ENCODE assay signal across 37 cellular contexts in genomic region chr10:131615150-131615549, GRCh38.
"Had no signal": no experiment of that assay in that cellular context is flagged by ENCODE, and none has a peak within 500 bp of the region (broad histone marks: within the 10 kb centered on the region; RNA-seq: fewer than 3 reads in every experiment).

No MANE protein-coding gene starts in this region.

- H3K9me3 ChIP-seq: adrenal gland, body of pancreas, breast epithelium had no signal

- H3K9me3 Mint-ChIP-seq: activated B cell treated with CpG ODN at 0.5 μM for 24 hours; activated CD4-positive, alpha-beta T cell treated with anti-CD3 and anti-CD28 coated beads, Interleukin-2, amount 10 ng/mL, durations not matched to agents 24 days and 14 days; activated naive CD4-positive, alpha-beta T cell treated with anti-CD3 and anti-CD28 coated beads for 36 hours; activated naive CD8-positive, alpha-beta T cell treated with anti-CD3 and anti-CD28 coated beads for 36 hours; activated T-cell treated with anti-CD3 and anti-CD28 coated beads, Interleukin-2, amount 50 U/mL, for 24 hours; activated T-helper 2 cell treated with anti-CD3 and anti-CD28 coated beads, Interferon-gamma antibody, Interleukin-2, Interleukin-4, amounts not matched to agents 10 μg/mL and 5 μg/mL and 100 μg/mL, durations not matched to agents 14 hours and 24 hours and 36 hours; T-helper 1 cell treated with Interleukin-12 subunit alpha and Interleukin-12 subunit beta and Interleukin-4 antibody, amounts not matched to agents 30 μg/mL and 1 μg/mL, for 36 hours; T-helper 2 cell treated with Interferon-gamma antibody and Interleukin-4, amounts not matched to agents 5 μg/mL and 100 μg/mL, for 36 hours had no signal

- H3K27me3 ChIP-seq: adrenal gland, body of pancreas, brain microvascular endothelial cell, cardiac muscle cell had no signal

- H3K27ac ChIP-seq: adrenal gland, body of pancreas, brain microvascular endothelial cell, breast epithelium, cardiac muscle cell, VCaP had no signal

- H3K27me3 Mint-ChIP-seq: activated CD4-positive, alpha-beta memory T cell treated with anti-CD3 and anti-CD28 coated beads, Interleukin-2, amount 10 ng/mL, durations not matched to agents 7 days and 5 days; activated CD4-positive, alpha-beta T cell treated with anti-CD3 and anti-CD28 coated beads, Interleukin-2, amount 10 ng/mL, durations not matched to agents 24 days and 14 days had no signal

- H3K27ac Mint-ChIP-seq: activated B cell treated with CpG ODN at 0.5 μM for 24 hours; activated CD4-positive, alpha-beta memory T cell treated with anti-CD3 and anti-CD28 coated beads, Interleukin-2, amount 10 ng/mL, durations not matched to agents 7 days and 5 days; activated CD4-positive, alpha-beta T cell treated with anti-CD3 and anti-CD28 coated beads, Interleukin-2, amount 10 ng/mL, durations not matched to agents 24 days and 14 days; activated CD8-positive, alpha-beta memory T cell treated with anti-CD3 and anti-CD28 coated beads, Interleukin-2, amount 10 ng/mL, durations not matched to agents 7 days and 5 days; activated CD8-positive, alpha-beta T cell treated with anti-CD3 and anti-CD28 coated beads, Interleukin-2, amount 10 ng/mL, durations not matched to agents 7 days and 5 days; activated naive CD4-positive, alpha-beta T cell treated with anti-CD3 and anti-CD28 coated beads for 36 hours; activated naive CD4-positive, alpha-beta T cell treated with anti-CD3 and anti-CD28 coated beads, Interleukin-2, amount 50 U/mL, for 72 hours; activated naive CD8-positive, alpha-beta T cell treated with anti-CD3 and anti-CD28 coated beads for 36 hours; activated T-cell treated with anti-CD3 and anti-CD28 coated beads, Interleukin-2, amount 50 U/mL, for 24 hours; activated T-helper 2 cell treated with anti-CD3 and anti-CD28 coated beads, Interferon-gamma antibody, Interleukin-2, Interleukin-4, amounts not matched to agents 10 μg/mL and 5 μg/mL and 100 μg/mL, durations not matched to agents 14 hours and 24 hours and 36 hours; T-helper 1 cell treated with Interleukin-12 subunit alpha and Interleukin-12 subunit beta and Interleukin-4 antibody, amounts not matched to agents 30 μg/mL and 1 μg/mL, for 36 hours; T-helper 2 cell treated with Interferon-gamma antibody and Interleukin-4, amounts not matched to agents 5 μg/mL and 100 μg/mL, for 36 hours had no signal

- DNase-seq: activated B cell treated with CpG ODN at 0.5 μM for 24 hours; activated CD4-positive, alpha-beta memory T cell treated with anti-CD3 and anti-CD28 coated beads, Interleukin-2, amount 10 ng/mL, durations not matched to agents 7 days and 5 days; activated CD4-positive, alpha-beta T cell treated with anti-CD3 and anti-CD28 coated beads for 4 hours; activated CD4-positive, alpha-beta T cell treated with anti-CD3 and anti-CD28 coated beads, Interleukin-2, amount 50 U/mL, for 48 hours; activated CD4-positive, CD25-positive, alpha-beta regulatory T cell treated with anti-CD3 and anti-CD28 coated beads, Interleukin-2, amount 50 U/mL, for 72 hours; activated CD8-positive, alpha-beta memory T cell treated with anti-CD3 and anti-CD28 coated beads, Interleukin-2, amount 10 ng/mL, durations not matched to agents 7 days and 5 days; activated CD8-positive, alpha-beta memory T cell treated with anti-CD3 and anti-CD28 coated beads, Interleukin-2, amount 50 U/mL, for 48 hours; activated CD8-positive, alpha-beta T cell treated with anti-CD3 and anti-CD28 coated beads, Interleukin-2, amount 10 ng/mL, durations not matched to agents 7 days and 5 days; activated effector memory CD4-positive, alpha-beta T cell treated with Interleukin-2 at 50 U/mL for 16 hours; activated gamma-delta T cell; activated naive CD4-positive, alpha-beta T cell treated with anti-CD3 and anti-CD28 coated beads for 36 hours; activated naive CD4-positive, alpha-beta T cell treated with anti-CD3 and anti-CD28 coated beads, Interleukin-2, amount 50 U/mL, for 16 hours; activated naive CD8-positive, alpha-beta T cell treated with anti-CD3 and anti-CD28 coated beads for 36 hours; activated T-cell treated with anti-CD3 and anti-CD28 coated beads, Interleukin-2, amount 50 U/mL, for 24 hours; activated T-cell treated with anti-CD3 and anti-CD28 coated beads, Interleukin-2, amount 50 U/mL, for 48 hours; adrenal gland; amniotic stem cell; aorta; body of pancreas; brain microvascular endothelial cell; caudate nucleus; cerebellar nuclear complex; SW 1271; T-helper 1 cell; T-helper 2 cell; T-helper 9 cell had no signal

- H3K4me1 ChIP-seq: adrenal gland, body of pancreas, breast epithelium had no signal

- ATAC-seq: activated CD8-positive, alpha-beta memory T cell treated with anti-CD3 and anti-CD28 coated beads, Interleukin-2, amount 10 ng/mL, durations not matched to agents 7 days and 5 days; activated CD8-positive, alpha-beta T cell treated with anti-CD3 and anti-CD28 coated beads, Interleukin-2, amount 10 ng/mL, durations not matched to agents 7 days and 5 days; activated naive CD4-positive, alpha-beta T cell treated with anti-CD3 and anti-CD28 coated beads, Interleukin-2, amount 50 U/mL, for 72 hours; body of pancreas had no signal

- H3K4me3 Mint-ChIP-seq: activated B cell treated with CpG ODN at 0.5 μM for 24 hours; activated CD4-positive, alpha-beta memory T cell treated with anti-CD3 and anti-CD28 coated beads, Interleukin-2, amount 10 ng/mL, durations not matched to agents 7 days and 5 days; activated CD4-positive, alpha-beta T cell treated with anti-CD3 and anti-CD28 coated beads, Interleukin-2, amount 10 ng/mL, durations not matched to agents 24 days and 14 days; activated CD8-positive, alpha-beta memory T cell treated with anti-CD3 and anti-CD28 coated beads, Interleukin-2, amount 10 ng/mL, durations not matched to agents 7 days and 5 days; activated CD8-positive, alpha-beta T cell treated with anti-CD3 and anti-CD28 coated beads, Interleukin-2, amount 10 ng/mL, durations not matched to agents 7 days and 5 days; activated naive CD4-positive, alpha-beta T cell treated with anti-CD3 and anti-CD28 coated beads for 36 hours; activated naive CD8-positive, alpha-beta T cell treated with anti-CD3 and anti-CD28 coated beads for 36 hours; activated T-cell treated with anti-CD3 and anti-CD28 coated beads, Interleukin-2, amount 50 U/mL, for 24 hours; central memory CD8-positive, alpha-beta T cell; T-helper 1 cell treated with Interleukin-12 subunit alpha and Interleukin-12 subunit beta and Interleukin-4 antibody, amounts not matched to agents 30 μg/mL and 1 μg/mL, for 36 hours; T-helper 2 cell treated with Interferon-gamma antibody and Interleukin-4, amounts not matched to agents 5 μg/mL and 100 μg/mL, for 36 hours had no signal

- H3K4me1 Mint-ChIP-seq: activated B cell treated with CpG ODN at 0.5 μM for 24 hours; activated CD4-positive, alpha-beta memory T cell treated with anti-CD3 and anti-CD28 coated beads, Interleukin-2, amount 10 ng/mL, durations not matched to agents 7 days and 5 days; activated CD4-positive, alpha-beta T cell treated with anti-CD3 and anti-CD28 coated beads, Interleukin-2, amount 10 ng/mL, durations not matched to agents 24 days and 14 days; activated CD8-positive, alpha-beta memory T cell treated with anti-CD3 and anti-CD28 coated beads, Interleukin-2, amount 10 ng/mL, durations not matched to agents 7 days and 5 days; activated naive CD8-positive, alpha-beta T cell treated with anti-CD3 and anti-CD28 coated beads for 36 hours; central memory CD8-positive, alpha-beta T cell had no signal

- H3K4me3 ChIP-seq: adrenal gland, body of pancreas, breast epithelium, cardiac muscle cell had no signal

- H3K36me3 ChIP-seq: adrenal gland, brain microvascular endothelial cell, breast epithelium, cardiac muscle cell had no signal

- FAIRE-seq: astrocyte, TTC549 had no signal

- H3K36me3 Mint-ChIP-seq: activated CD8-positive, alpha-beta memory T cell treated with anti-CD3 and anti-CD28 coated beads, Interleukin-2, amount 10 ng/mL, durations not matched to agents 7 days and 5 days; activated naive CD8-positive, alpha-beta T cell treated with anti-CD3 and anti-CD28 coated beads for 36 hours had no signal
